Comparison of ENCODE assay signal across 18 cellular contexts in the genomic region with DNA sequence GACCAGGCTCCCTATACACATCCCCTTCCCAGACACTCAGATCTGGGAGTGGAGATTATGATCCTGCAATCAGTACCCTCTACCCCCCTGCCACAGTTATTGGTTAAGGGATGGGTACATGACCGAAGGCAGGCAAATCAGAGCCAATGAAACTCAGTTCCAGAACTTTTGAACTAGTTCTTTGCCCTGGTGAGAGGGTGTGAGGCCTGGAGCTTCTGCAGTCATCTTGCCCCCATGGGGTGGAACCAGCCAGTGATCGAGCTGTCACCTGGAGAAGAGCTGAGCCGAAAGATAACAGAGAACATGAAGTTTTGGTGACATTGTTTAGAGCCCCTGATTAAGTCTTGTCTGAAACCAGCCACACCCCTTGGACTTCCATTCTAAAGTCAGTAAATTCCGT.
A peak's percentile ranks its signal among the peaks of the same experiment; 100 is the strongest.
DNase-seq lines count a peak whose midpoint lies in the region; ATAC-seq and TF ChIP-seq lines count a peak whose summit lies in the region.
"Had no signal": no experiment of that assay in that cellular context is flagged by ENCODE, and none has a peak within 500 bp of the region (broad histone marks: within the 10 kb centered on the region; RNA-seq: fewer than 3 reads in every experiment).

No MANE protein-coding gene starts in this region.

- H3K9me3 ChIP-seq in BLaER1 treated with 17β-estradiol and CSF1 and Interleukin-3, amounts not matched to agents 10 nM and 100 nM (replicated peaks in 1 of 11): no peaks in the 10 kb centered on the region
- H3K9me3 ChIP-seq in adipocyte (ENCODE audit: control insufficient read depth, low read length) (no peaks in the 10 kb centered on the region), mesodermal cell (ENCODE audit: control insufficient read depth, low read length) (no peaks in the 10 kb centered on the region), upper lobe of left lung (no peaks in the 10 kb centered on the region)
- H3K9me3 ChIP-seq: gastrocnemius medialis had no signal

- H4K20me1 ChIP-seq in BLaER1 treated with 17β-estradiol and CSF1 and Interleukin-3, amounts not matched to agents 10 nM and 100 nM: no peaks in the 10 kb centered on the region

- peaks cover 33 to 98% (median 63%) of the 10 kb centered on the region in 10 experiments for H3K4me1 ChIP-seq in BLaER1 treated with 17β-estradiol and CSF1 and Interleukin-3, amounts not matched to agents 10 nM and 100 nM
- H3K4me1 ChIP-seq in adipocyte (ENCODE audit: control insufficient read depth, insufficient read depth, low read length) (peaks cover 53% of the 10 kb centered on the region), mesodermal cell (ENCODE audit: control insufficient read depth, insufficient read depth, low read length, poor library complexity, severe bottlenecking) (peaks cover 58% of the 10 kb centered on the region), upper lobe of left lung (peaks cover 12 to 26% (median 16%) of the 10 kb centered on the region in 4 donors)

- ATAC-seq in upper lobe of left lung (ENCODE audit: low FRiP score in 2 of 2) (no peak), HG03196 (IDR thresholded peaks at IDR 0.05; ENCODE audit: unreplicated experiment) (no peak)
- ATAC-seq: gastrocnemius medialis had no signal

- TF ChIP-seq EP300 in Ishikawa (IDR thresholded peaks at IDR 0.05; ENCODE audit: borderline replicate concordance): no peak
- TF ChIP-seq EP300 in upper lobe of left lung (IDR thresholded peaks at IDR 0.05): no peak

- no peak for DNase-seq in adipocyte (ENCODE audit: low read depth)
- DNase-seq in NCI-H345 (lab: John Stamatoyannopoulos, UW): no peak
- DNase-seq in upper lobe of left lung: no peak
- no peak for DNase-seq in mucosa of gallbladder (ENCODE audit: low spot score)
- DNase-seq: activated effector memory CD4-positive, alpha-beta T cell treated with anti-CD3 and anti-CD28 coated beads, Interleukin-2, amount 50 U/mL, for 16 hours; amniotic stem cell; CD8-positive, alpha-beta memory T cell; dermis blood vessel endothelial cell; DMS79 treated with DMSO at 0.1 percent for 48 hours; gastrocnemius medialis; KG1; NCI-H1092; NCI-H69 had no signal

- no peaks in the 10 kb centered on the region for H3K36me3 ChIP-seq in BLaER1 treated with 17β-estradiol and CSF1 and Interleukin-3, amounts not matched to agents 10 nM and 100 nM
- H3K36me3 ChIP-seq in adipocyte (ENCODE audit: control insufficient read depth, insufficient read depth, low read length, severe bottlenecking) (no peaks in the 10 kb centered on the region), mesodermal cell (ENCODE audit: control insufficient read depth, insufficient read depth, low read length) (no peaks in the 10 kb centered on the region), upper lobe of left lung (no peaks in the 10 kb centered on the region)
- H3K36me3 ChIP-seq: cardiac muscle cell, gastrocnemius medialis had no signal

- H3K4me3 ChIP-seq in BLaER1 treated with 17β-estradiol and CSF1 and Interleukin-3, amounts not matched to agents 10 nM and 100 nM: no peak overlapping the region
- no peak overlapping the region for H3K4me3 ChIP-seq in adipocyte (ENCODE audit: low read length)
- no peak overlapping the region for H3K4me3 ChIP-seq in mesodermal cell (ENCODE audit: extremely low read depth, insufficient read depth, low read length, poor library complexity, severe bottlenecking)
- no peak overlapping the region for H3K4me3 ChIP-seq in upper lobe of left lung
- H3K4me3 ChIP-seq: cardiac muscle cell, gastrocnemius medialis had no signal

- TF ChIP-seq POLR2A in upper lobe of left lung (IDR thresholded peaks at IDR 0.05): no peak

- TF ChIP-seq RAD21 in Ishikawa (IDR thresholded peaks at IDR 0.05; ENCODE audit: low read depth): no peak

- 100% methylated on average over 1 to 2 of the region's 4 CpGs for WGBS in mesodermal cell (ENCODE audit: insufficient coverage in 2 of 2), 2 experiments
- 93 to 95% methylated on average over 4 of the region's 4 CpGs for WGBS in upper lobe of left lung, 2 donors

- H3K27ac ChIP-seq in BLaER1 treated with 17β-estradiol and CSF1 and Interleukin-3, amounts not matched to agents 10 nM and 100 nM: peak overlapping the region in 1 of 11 experiments; percentile 60; a peak in 1 of 22 replicates
- peak overlapping the region; percentile 6 for H3K27ac ChIP-seq in mesodermal cell (ENCODE audit: low read depth, low read length, severe bottlenecking)
- no peak overlapping the region for H3K27ac ChIP-seq in upper lobe of left lung
- H3K27ac ChIP-seq: gastrocnemius medialis had no signal

- no peaks in the 10 kb centered on the region; a peak in 2 of 22 replicates for H3K27me3 ChIP-seq in BLaER1 treated with 17β-estradiol and CSF1 and Interleukin-3, amounts not matched to agents 10 nM and 100 nM
- H3K27me3 ChIP-seq in adipocyte (replicated peaks; ENCODE audit: control insufficient read depth, insufficient read depth, low read length) (no peaks in the 10 kb centered on the region), upper lobe of left lung (no peaks in the 10 kb centered on the region)
- H3K27me3 ChIP-seq: cardiac muscle cell, gastrocnemius medialis had no signal

- H3K9ac ChIP-seq in BLaER1 treated with 17β-estradiol and CSF1 and Interleukin-3, amounts not matched to agents 10 nM and 100 nM: no peak overlapping the region
- H3K9ac ChIP-seq in adipocyte (ENCODE audit: low read length): peak overlapping the region; percentile 30

- no peak for TF ChIP-seq CTCF in upper lobe of left lung (IDR thresholded peaks at IDR 0.05)

- H3K4me2 ChIP-seq in BLaER1 treated with 17β-estradiol and CSF1 and Interleukin-3, amounts not matched to agents 10 nM and 100 nM: peak overlapping the region in 10 of 11 experiments; percentile 2 to 100 (median 84); a peak in 12 of 22 replicates

TF ChIP-seq in Ishikawa, 13 proteins besides CTCF, POLR2A, EP300 and RAD21:
- TF ChIP-seq TAF1 (IDR thresholded peaks at IDR 0.05; ENCODE audit: low read depth) (0 out of 2 replicates have a peak, but pooled peaks have one; percentile 1), NFIC (IDR thresholded peaks at IDR 0.05) (no peak)
TF ChIP-seq in Ishikawa: peak in this region for 1.
